Comparison of ENCODE assay signal across 27 cellular contexts in the genomic region with DNA sequence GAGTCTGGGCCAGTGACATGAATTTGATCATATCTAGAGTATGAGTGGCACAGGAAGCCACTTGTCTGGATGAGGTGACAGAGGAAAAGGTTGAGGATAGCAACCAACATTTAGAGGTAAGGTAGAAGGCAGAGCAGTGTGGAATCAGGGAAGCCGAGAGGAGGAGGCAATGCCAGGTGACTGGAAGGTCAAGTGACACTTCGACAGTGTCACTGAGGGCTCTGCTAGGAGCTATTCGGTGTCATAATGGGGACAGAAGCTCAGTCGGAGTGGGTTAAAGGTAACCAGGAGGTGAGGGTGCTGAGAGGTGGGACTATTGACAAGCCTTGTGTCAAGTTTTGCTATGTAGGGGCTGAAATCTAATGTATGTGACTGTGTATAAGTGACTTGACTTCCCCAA.
"Had no signal": no experiment of that assay in that cellular context is flagged by ENCODE, and none has a peak within 500 bp of the region (broad histone marks: within the 10 kb centered on the region; RNA-seq: fewer than 3 reads in every experiment).

No MANE protein-coding gene starts in this region.

- H3K4me3 ChIP-seq: adrenal gland had no signal

- DNase-seq: activated CD4-positive, alpha-beta memory T cell treated with anti-CD3 and anti-CD28 coated beads for 36 hours; activated CD4-positive, alpha-beta T cell treated with anti-CD3 and anti-CD28 coated beads, Interleukin-2, amount 50 U/mL, for 1 hour; activated CD8-positive, alpha-beta memory T cell treated with anti-CD3 and anti-CD28 coated beads, Interleukin-2, amount 50 U/mL, for 4 hours; activated gamma-delta T cell treated with Interleukin-2 at 50 U/mL for 16 hours; activated naive CD4-positive, alpha-beta T cell treated with anti-CD3 and anti-CD28 coated beads for 36 hours; activated T-cell treated with anti-CD3 and anti-CD28 coated beads for 4 hours; activated T-cell treated with anti-CD3 and anti-CD28 coated beads, Interleukin-2, amount 50 U/mL, for 4 hours; adrenal gland; anterior cingulate cortex; Karpas-422; KBM-7; NCI-H1105; NCI-H1417 treated with DMSO at 0.1 percent for 48 hours; NCI-H187 treated with DMSO at 0.1 percent for 48 hours; NCI-H2081; NCI-H2171 treated with DMSO at 0.1 percent for 48 hours; NCI-H2227 treated with DMSO at 0.1 percent for 48 hours; NCI-H446 treated with DMSO at 0.1 percent for 48 hours; NCI-H524; NCI-H69; NCI-H82; SW 1271; T-helper 1 cell; T-helper 2 cell; T-helper 9 cell; WERI-Rb-1 had no signal

- H3K27me3 ChIP-seq: adrenal gland had no signal

- H3K9me3 ChIP-seq: adrenal gland had no signal

- ATAC-seq: activated T-cell treated with anti-CD3 and anti-CD28 coated beads, Interleukin-2, amount 50 U/mL, for 4 hours; Panc1 had no signal

- H3K27ac ChIP-seq: adrenal gland, WERI-Rb-1 had no signal
